8 cellular contexts compared by ENCODE assay signal in genomic region chr7:117124585-117125220, GRCh38.
DNase-seq lines count a peak whose midpoint lies in the region; ATAC-seq and TF ChIP-seq lines count a peak whose summit lies in the region.

No MANE protein-coding gene starts in this region.

- H3K36me3 ChIP-seq in right lobe of liver = no peaks in the 10 kb centered on the region

- no peak overlapping the region for H3K4me3 ChIP-seq in right lobe of liver

- peaks cover 80% of the 10 kb centered on the region for H3K4me1 Mint-ChIP-seq in brain

- ATAC-seq in GM21515 (IDR thresholded peaks at IDR 0.05; ENCODE audit: unreplicated experiment) (peak; percentile 61), right lobe of liver (peak; percentile 96 to 97 (median 96))

- H3K27ac ChIP-seq in right lobe of liver = peak overlapping the region in 2 of 3 donors; percentile 6 to 13

- H3K27me3 Mint-ChIP-seq in brain = no peaks in the 10 kb centered on the region

- H3K9me3 Mint-ChIP-seq in brain = no peaks in the 10 kb centered on the region

- intact Hi-C loops in right lobe of liver (cut with DNase I) = no loop called here

- no peak for TF ChIP-seq POLR2A in right lobe of liver (IDR thresholded peaks at IDR 0.05)

- peak overlapping the region in 4 of 5 experiments; percentile 34 to 87 (median 64) for H3K27ac Mint-ChIP-seq in brain

- H3K9me3 ChIP-seq in right lobe of liver = no peaks in the 10 kb centered on the region

- 12% methylated on average over 4 of the region's 4 CpGs for WGBS in right lobe of liver (ENCODE audit: insufficient coverage, low coverage, low lambda C conversion rate, missing lambda C conversion rate)

- TF ChIP-seq CTCF in brain (conservative IDR thresholded peaks at IDR 0.05) (no peak), right lobe of liver (IDR thresholded peaks at IDR 0.05) (no peak)

- peak; percentile 93 for DNase-seq in DMS53 treated with DMSO at 0.1 percent for 48 hours (lab: John Stamatoyannopoulos, UW; ENCODE audit: unreplicated experiment)
- DNase-seq in HS-27A (ENCODE audit: low read depth) = peak; percentile 92
- DNase-seq in SKM-1 (lab: John Stamatoyannopoulos, UW; ENCODE audit: unreplicated experiment) = peak; percentile 29
- peak; percentile 80 to 90 (median 87) for DNase-seq in right lobe of liver
- DNase-seq in stromal cell of bone marrow (ENCODE audit: low read depth) = peak; percentile 95
- DNase-seq in inferior parietal cortex (ENCODE audit: extremely low spot score) = no peak

- peaks cover 18% of the 10 kb centered on the region for H3K36me3 Mint-ChIP-seq in brain

- peak overlapping the region in 1 of 5 experiments; percentile 47 for H3K4me3 Mint-ChIP-seq in brain

- peaks cover 0 to 17% (median 7%) of the 10 kb centered on the region in 4 donors for H3K4me1 ChIP-seq in right lobe of liver

- H3K27me3 ChIP-seq in right lobe of liver = no peaks in the 10 kb centered on the region
